Comparison of ENCODE assay signal across 1 cellular context in the genomic region with DNA sequence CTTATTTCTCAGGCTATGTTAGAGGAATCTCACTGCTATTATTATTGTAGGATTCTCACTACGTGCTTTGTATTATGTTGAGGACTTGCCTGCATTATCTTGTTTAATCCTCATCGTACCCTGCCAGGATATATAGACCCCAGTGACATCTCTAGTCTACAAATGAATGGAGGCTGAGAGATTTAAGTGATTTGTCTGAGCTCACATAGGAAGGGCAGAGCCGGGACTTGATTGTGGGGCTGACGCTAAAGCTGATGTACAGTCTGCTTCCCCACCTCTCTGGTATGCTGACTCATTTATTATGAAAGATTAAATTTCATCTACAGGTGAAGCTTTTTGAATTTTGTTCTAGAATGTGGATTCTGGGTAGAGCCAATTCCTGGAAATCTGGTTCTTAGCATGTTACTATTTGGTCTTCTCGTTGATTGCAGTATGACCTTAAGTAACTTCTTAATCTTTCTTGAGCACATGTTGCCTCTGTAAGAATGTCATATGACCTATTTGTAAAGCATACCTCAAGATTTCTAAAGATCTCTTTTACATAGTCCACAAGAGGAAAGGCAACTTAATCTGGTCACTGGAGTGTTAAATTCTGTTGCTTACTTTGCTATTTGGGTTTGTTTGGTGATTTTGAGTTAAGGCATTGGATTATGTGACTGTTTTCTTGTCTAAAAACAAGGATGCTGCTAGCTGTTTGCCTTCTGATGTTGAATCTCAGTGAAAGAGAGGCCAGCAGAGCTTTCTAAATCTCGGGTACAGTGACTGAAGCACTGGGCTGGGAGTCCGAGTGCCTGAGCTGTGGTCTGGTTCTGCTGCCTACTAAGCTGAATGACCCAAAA.
TF ChIP-seq lines count a peak whose summit lies in the region.

No MANE protein-coding gene starts in this region.

TF ChIP-seq in K562, 482 proteins besides CTCF, POLR2A, EP300 and RAD21 (continued from another document and continues in another):
- TF ChIP-seq, protein P1, sequence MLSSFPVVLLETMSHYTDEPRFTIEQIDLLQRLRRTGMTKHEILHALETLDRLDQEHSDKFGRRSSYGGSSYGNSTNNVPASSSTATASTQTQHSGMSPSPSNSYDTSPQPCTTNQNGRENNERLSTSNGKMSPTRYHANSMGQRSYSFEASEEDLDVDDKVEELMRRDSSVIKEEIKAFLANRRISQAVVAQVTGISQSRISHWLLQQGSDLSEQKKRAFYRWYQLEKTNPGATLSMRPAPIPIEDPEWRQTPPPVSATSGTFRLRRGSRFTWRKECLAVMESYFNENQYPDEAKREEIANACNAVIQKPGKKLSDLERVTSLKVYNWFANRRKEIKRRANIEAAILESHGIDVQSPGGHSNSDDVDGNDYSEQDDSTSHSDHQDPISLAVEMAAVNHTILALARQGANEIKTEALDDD (IDR thresholded peaks at IDR 0.05): peak; percentile 74
- TF ChIP-seq ARNT (IDR thresholded peaks at IDR 0.05) (peak in 1 of 2 experiments; percentile 91; a peak in 1 of 4 replicates), CSDE1 (IDR thresholded peaks at IDR 0.05) (no peak), CHD1 (IDR thresholded peaks at IDR 0.05; ENCODE audit: low read length) (no peak), HDAC2 (IDR thresholded peaks at IDR 0.05) (peak; percentile 100), SMARCB1 (IDR thresholded peaks at IDR 0.05; ENCODE audit: insufficient read length, low read depth) (peak; percentile 51), RBBP5 (IDR thresholded peaks at IDR 0.05; ENCODE audit: borderline replicate concordance, insufficient read depth, low read length, poor library complexity, severe bottlenecking) (peak; percentile 67), NCOR1 (IDR thresholded peaks at IDR 0.05) (peak; percentile 90), FOXM1 (IDR thresholded peaks at IDR 0.05; ENCODE audit: low read depth) (peak; percentile 68; the same call in 1 of the 2 replicates), FOXM1 (CRISPR knock-in tag; IDR thresholded peaks at IDR 0.05; ENCODE audit: low read depth) (no peak), TCF7 (IDR thresholded peaks at IDR 0.05; ENCODE audit: borderline replicate concordance) (no peak), ZNF24 (IDR thresholded peaks at IDR 0.05) (no peak), ESRRA (IDR thresholded peaks at IDR 0.05; ENCODE audit: borderline replicate concordance, low read depth) (peak; percentile 26; the same call in 1 of the 2 replicates), NR4A1 (CRISPR knock-in tag; IDR thresholded peaks at IDR 0.05) (no peak), NR4A1 (tag; IDR thresholded peaks at IDR 0.05) (0 out of 2 replicates have a peak, but pooled peaks have one; percentile 70), MTA3 (IDR thresholded peaks at IDR 0.05; ENCODE audit: borderline replicate concordance) (0 out of 2 replicates have a peak, but pooled peaks have one; percentile 61), FOXK2 (conservative IDR thresholded peaks at IDR 0.05 in 1 of 2, IDR thresholded peaks at IDR 0.05 in 1 of 2; ENCODE audit: low read depth in 2 of 2) (peak; percentile 79 to 80), HDAC1 (IDR thresholded peaks at IDR 0.05) (peak; percentile 91 to 99), CBX3 (IDR thresholded peaks at IDR 0.05; ENCODE audit: borderline replicate concordance in 1 of 2, low read length in 2 of 2) (peak in 1 of 2 experiments; percentile 10; a peak in 1 of 3 replicates), SMARCC2 (IDR thresholded peaks at IDR 0.05; ENCODE audit: low read depth) (peak; percentile 67), ZNF146 (CRISPR knock-in tag; IDR thresholded peaks at IDR 0.05; ENCODE audit: unreplicated experiment) (no peak), HDAC3 (IDR thresholded peaks at IDR 0.05; ENCODE audit: borderline replicate concordance, partially characterized antibody) (peak; percentile 89), SMAD4 (CRISPR knock-in tag; conservative IDR thresholded peaks at IDR 0.05) (peak; percentile 88), HIVEP1 (CRISPR knock-in tag; IDR thresholded peaks at IDR 0.05) (no peak), CBFA2T3 (IDR thresholded peaks at IDR 0.05) (peak; percentile 91), TCF7L2 (IDR thresholded peaks at IDR 0.05; ENCODE audit: low read depth, low read length) (no peak), MBD2 (IDR thresholded peaks at IDR 0.05; ENCODE audit: borderline replicate concordance, low read depth) (no peak), GABPB1 (CRISPR knock-in tag; IDR thresholded peaks at IDR 0.05) (no peak), BCOR (IDR thresholded peaks at IDR 0.05) (peak; percentile 14; the same call in 1 of the 2 replicates), POLR2AphosphoS5 (IDR thresholded peaks at IDR 0.05; ENCODE audit: control insufficient read depth, insufficient read depth, low read depth, low read length) (no peak), CTBP1 (IDR thresholded peaks at IDR 0.05; ENCODE audit: borderline replicate concordance) (peak; percentile 80; the same call in 1 of the 2 replicates), EP400 (IDR thresholded peaks at IDR 0.05) (peak; percentile 59), GTF2E2 (tag; IDR thresholded peaks at IDR 0.05) (no peak), CEBPG (CRISPR knock-in tag; IDR thresholded peaks at IDR 0.05) (0 out of 2 replicates have a peak, but pooled peaks have one; percentile 0), CEBPG (tag; conservative IDR thresholded peaks at IDR 0.05 in 1 of 2, IDR thresholded peaks at IDR 0.05 in 1 of 2) (peak in 1 of 2 experiments; percentile 27; a peak in 1 of 4 replicates), ZNF124 (CRISPR knock-in tag; IDR thresholded peaks at IDR 0.05) (no peak), JUN (IDR thresholded peaks at IDR 0.05; ENCODE audit: borderline replicate concordance, low read depth, low read length) (peak; percentile 53; the same call in 1 of the 2 replicates), JUN (CRISPR knock-in tag; IDR thresholded peaks at IDR 0.05; ENCODE audit: borderline replicate concordance) (no peak), ZFP30 (CRISPR knock-in tag; IDR thresholded peaks at IDR 0.05; ENCODE audit: borderline replicate concordance) (no peak), FOXA1 (IDR thresholded peaks at IDR 0.05; ENCODE audit: borderline replicate concordance) (no peak), TEAD2 (tag; IDR thresholded peaks at IDR 0.05) (peak; percentile 57; the same call in 1 of the 2 replicates), PHF20 (IDR thresholded peaks at IDR 0.05; ENCODE audit: partially characterized antibody) (peak; percentile 31), C11orf30 (IDR thresholded peaks at IDR 0.05; ENCODE audit: low read depth) (peak; percentile 91), MTA1 (IDR thresholded peaks at IDR 0.05; ENCODE audit: borderline replicate concordance) (0 out of 2 replicates have a peak, but pooled peaks have one; percentile 5), STAT5A (IDR thresholded peaks at IDR 0.05; ENCODE audit: borderline replicate concordance, low read length) (peak; percentile 92), CBFA2T2 (conservative IDR thresholded peaks at IDR 0.05) (peak; percentile 78), DPF2 (IDR thresholded peaks at IDR 0.05) (peak; percentile 91), NCOA2 (IDR thresholded peaks at IDR 0.05; ENCODE audit: partially characterized antibody in 2 of 2) (peak; percentile 46 to 83), NBN (IDR thresholded peaks at IDR 0.05; ENCODE audit: low read depth) (peak; percentile 83)
- TF ChIP-seq, protein P2, sequence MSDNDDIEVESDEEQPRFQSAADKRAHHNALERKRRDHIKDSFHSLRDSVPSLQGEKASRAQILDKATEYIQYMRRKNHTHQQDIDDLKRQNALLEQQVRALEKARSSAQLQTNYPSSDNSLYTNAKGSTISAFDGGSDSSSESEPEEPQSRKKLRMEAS (CRISPR knock-in tag; IDR thresholded peaks at IDR 0.05): no peak
- TF ChIP-seq, protein P3, sequence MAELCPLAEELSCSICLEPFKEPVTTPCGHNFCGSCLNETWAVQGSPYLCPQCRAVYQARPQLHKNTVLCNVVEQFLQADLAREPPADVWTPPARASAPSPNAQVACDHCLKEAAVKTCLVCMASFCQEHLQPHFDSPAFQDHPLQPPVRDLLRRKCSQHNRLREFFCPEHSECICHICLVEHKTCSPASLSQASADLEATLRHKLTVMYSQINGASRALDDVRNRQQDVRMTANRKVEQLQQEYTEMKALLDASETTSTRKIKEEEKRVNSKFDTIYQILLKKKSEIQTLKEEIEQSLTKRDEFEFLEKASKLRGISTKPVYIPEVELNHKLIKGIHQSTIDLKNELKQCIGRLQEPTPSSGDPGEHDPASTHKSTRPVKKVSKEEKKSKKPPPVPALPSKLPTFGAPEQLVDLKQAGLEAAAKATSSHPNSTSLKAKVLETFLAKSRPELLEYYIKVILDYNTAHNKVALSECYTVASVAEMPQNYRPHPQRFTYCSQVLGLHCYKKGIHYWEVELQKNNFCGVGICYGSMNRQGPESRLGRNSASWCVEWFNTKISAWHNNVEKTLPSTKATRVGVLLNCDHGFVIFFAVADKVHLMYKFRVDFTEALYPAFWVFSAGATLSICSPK (IDR thresholded peaks at IDR 0.05; ENCODE audit: borderline replicate concordance): no peak
- TF ChIP-seq, protein P4, sequence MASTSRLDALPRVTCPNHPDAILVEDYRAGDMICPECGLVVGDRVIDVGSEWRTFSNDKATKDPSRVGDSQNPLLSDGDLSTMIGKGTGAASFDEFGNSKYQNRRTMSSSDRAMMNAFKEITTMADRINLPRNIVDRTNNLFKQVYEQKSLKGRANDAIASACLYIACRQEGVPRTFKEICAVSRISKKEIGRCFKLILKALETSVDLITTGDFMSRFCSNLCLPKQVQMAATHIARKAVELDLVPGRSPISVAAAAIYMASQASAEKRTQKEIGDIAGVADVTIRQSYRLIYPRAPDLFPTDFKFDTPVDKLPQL (IDR thresholded peaks at IDR 0.05; ENCODE audit: extremely low read depth, insufficient read length): no peak
- TF ChIP-seq, protein P5, sequence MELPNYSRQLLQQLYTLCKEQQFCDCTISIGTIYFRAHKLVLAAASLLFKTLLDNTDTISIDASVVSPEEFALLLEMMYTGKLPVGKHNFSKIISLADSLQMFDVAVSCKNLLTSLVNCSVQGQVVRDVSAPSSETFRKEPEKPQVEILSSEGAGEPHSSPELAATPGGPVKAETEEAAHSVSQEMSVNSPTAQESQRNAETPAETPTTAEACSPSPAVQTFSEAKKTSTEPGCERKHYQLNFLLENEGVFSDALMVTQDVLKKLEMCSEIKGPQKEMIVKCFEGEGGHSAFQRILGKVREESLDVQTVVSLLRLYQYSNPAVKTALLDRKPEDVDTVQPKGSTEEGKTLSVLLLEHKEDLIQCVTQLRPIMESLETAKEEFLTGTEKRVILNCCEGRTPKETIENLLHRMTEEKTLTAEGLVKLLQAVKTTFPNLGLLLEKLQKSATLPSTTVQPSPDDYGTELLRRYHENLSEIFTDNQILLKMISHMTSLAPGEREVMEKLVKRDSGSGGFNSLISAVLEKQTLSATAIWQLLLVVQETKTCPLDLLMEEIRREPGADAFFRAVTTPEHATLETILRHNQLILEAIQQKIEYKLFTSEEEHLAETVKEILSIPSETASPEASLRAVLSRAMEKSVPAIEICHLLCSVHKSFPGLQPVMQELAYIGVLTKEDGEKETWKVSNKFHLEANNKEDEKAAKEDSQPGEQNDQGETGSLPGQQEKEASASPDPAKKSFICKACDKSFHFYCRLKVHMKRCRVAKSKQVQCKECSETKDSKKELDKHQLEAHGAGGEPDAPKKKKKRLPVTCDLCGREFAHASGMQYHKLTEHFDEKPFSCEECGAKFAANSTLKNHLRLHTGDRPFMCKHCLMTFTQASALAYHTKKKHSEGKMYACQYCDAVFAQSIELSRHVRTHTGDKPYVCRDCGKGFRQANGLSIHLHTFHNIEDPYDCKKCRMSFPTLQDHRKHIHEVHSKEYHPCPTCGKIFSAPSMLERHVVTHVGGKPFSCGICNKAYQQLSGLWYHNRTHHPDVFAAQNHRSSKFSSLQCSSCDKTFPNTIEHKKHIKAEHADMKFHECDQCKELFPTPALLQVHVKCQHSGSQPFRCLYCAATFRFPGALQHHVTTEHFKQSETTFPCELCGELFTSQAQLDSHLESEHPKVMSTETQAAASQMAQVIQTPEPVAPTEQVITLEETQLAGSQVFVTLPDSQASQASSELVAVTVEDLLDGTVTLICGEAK (IDR thresholded peaks at IDR 0.05): peak; percentile 18; the same call in 1 of the 2 replicates
- TF ChIP-seq, protein P5 (CRISPR knock-in tag; IDR thresholded peaks at IDR 0.05): no peak
- TF ChIP-seq, protein P6, sequence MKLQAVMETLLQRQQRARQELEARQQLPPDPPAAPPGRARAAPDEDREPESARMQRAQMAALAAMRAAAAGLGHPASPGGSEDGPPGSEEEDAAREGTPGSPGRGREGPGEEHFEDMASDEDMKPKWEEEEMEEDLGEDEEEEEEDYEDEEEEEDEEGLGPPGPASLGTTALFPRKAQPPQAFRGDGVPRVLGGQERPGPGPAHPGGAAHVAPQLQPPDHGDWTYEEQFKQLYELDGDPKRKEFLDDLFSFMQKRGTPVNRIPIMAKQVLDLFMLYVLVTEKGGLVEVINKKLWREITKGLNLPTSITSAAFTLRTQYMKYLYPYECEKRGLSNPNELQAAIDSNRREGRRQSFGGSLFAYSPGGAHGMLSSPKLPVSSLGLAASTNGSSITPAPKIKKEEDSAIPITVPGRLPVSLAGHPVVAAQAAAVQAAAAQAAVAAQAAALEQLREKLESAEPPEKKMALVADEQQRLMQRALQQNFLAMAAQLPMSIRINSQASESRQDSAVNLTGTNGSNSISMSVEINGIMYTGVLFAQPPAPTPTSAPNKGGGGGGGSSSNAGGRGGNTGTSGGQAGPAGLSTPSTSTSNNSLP (IDR thresholded peaks at IDR 0.05; ENCODE audit: borderline replicate concordance, low read depth, low read length): peak; percentile 86; the same call in 1 of the 2 replicates
